Comparison of ENCODE assay signal across 8 cellular contexts in genomic region chr5:151158287-151158661, GRCh38. TPM values are rescaled to one million over a fixed set of nuclear protein-coding genes. Genes with fewer than 3 reads are reported as not detected.
A peak's percentile ranks its signal among the peaks of the same experiment; 100 is the strongest.
DNase-seq lines count a peak whose midpoint lies in the region; ATAC-seq, FAIRE-seq and TF ChIP-seq lines count a peak whose summit lies in the region.

No MANE protein-coding gene starts in this region.

- DNase-seq in A673 (ENCODE audit: low spot score): no peak
- DNase-seq in HAP-1 (ENCODE audit: low spot score in 2 of 2): no peak
- peak; percentile 41 for DNase-seq in amniotic epithelial cell (ENCODE audit: low read depth)
- no peak for DNase-seq in tibial nerve (ENCODE audit: low spot score in 2 of 2)
- no peak for DNase-seq in H54 (ENCODE audit: insufficient read length, low spot score)
- no peak for DNase-seq in mucosa of descending colon

- intact Hi-C loops in A673 (cut with micrococcal nuclease; ENCODE audit: unreplicated experiment) (loop anchor here (10.0 kb wide), 1 partner anchor 593 kb away; no protein-coding TSS in a partner anchor), mucosa of descending colon (cut with DNase I, micrococcal nuclease) (no loop called here)

- no peak for TF ChIP-seq EP300 in tibial nerve (IDR thresholded peaks at IDR 0.05)

- BruUV-seq in A673 (replicated peaks; lab: Mats Ljungman, UMichigan): no TSS peak

- H3K4me3 ChIP-seq in A673 (ENCODE audit: low read depth, low read length, poor library complexity, severe bottlenecking) (peak overlapping the region; percentile 67), HAP-1 (peak overlapping the region; percentile 73), tibial nerve (peak overlapping the region; percentile 61 to 89 (median 74)), mucosa of descending colon (no peak overlapping the region)

- peak overlapping the region; percentile 74 for H3K27ac ChIP-seq in A673 (ENCODE audit: low read depth, low read length, poor library complexity, severe bottlenecking)
- H3K27ac ChIP-seq in layer of hippocampus (ENCODE audit: low read depth, low read length): peak overlapping the region; percentile 77
- peak overlapping the region; percentile 73 to 95 (median 86) for H3K27ac ChIP-seq in tibial nerve

- H3K4me1 ChIP-seq in A673 (ENCODE audit: insufficient read depth, low read length, poor library complexity, severe bottlenecking) (peaks cover 33% of the 10 kb centered on the region), HAP-1 (peaks cover 12% of the 10 kb centered on the region), tibial nerve (peaks cover 0 to 54% (median 31%) of the 10 kb centered on the region in 4 donors), mucosa of descending colon (ENCODE audit: low read depth) (peaks cover 3% of the 10 kb centered on the region)

- CTCF ChIA-PET in A673 (lab: Charles Lee): interaction anchor here (1.0 kb wide), 1 partner anchor 32 kb away, joined by 4 read pairs; no protein-coding TSS in a partner anchor

- in situ Hi-C loops in HAP-1 (cut with MboI; ENCODE audit: low sequenced_read_pairs): loop anchor here (25.0 kb wide), 1 partner anchor 371 kb away; the partner anchor contains the start of gene SMIM3

- no peak for FAIRE-seq in H54 (lab: Jason Lieb, UNC)

- no peaks in the 10 kb centered on the region for H3K27me3 ChIP-seq in A673 (replicated peaks; ENCODE audit: insufficient read depth, low read depth, low read length, poor library complexity)
- H3K27me3 ChIP-seq in HAP-1 (ENCODE audit: low read depth): no peaks in the 10 kb centered on the region
- H3K27me3 ChIP-seq in layer of hippocampus (ENCODE audit: control insufficient read depth, insufficient read depth, low read length): no peaks in the 10 kb centered on the region
- H3K27me3 ChIP-seq in tibial nerve: no peaks in the 10 kb centered on the region

- H3K36me3 ChIP-seq in A673 (ENCODE audit: insufficient read depth, low read length, poor library complexity, severe bottlenecking): no peaks in the 10 kb centered on the region
- no peaks in the 10 kb centered on the region; the same call in 1 of the 2 replicates for H3K36me3 ChIP-seq in HAP-1 (replicated peaks)
- no peaks in the 10 kb centered on the region for H3K36me3 ChIP-seq in tibial nerve
- H3K36me3 ChIP-seq in mucosa of descending colon (ENCODE audit: low read depth): no peaks in the 10 kb centered on the region

- WGBS in tibial nerve, 2 donors: 27 to 31% methylated on average over 6 of the region's 6 CpGs

- TF ChIP-seq POLR2A in tibial nerve (IDR thresholded peaks at IDR 0.05) (no peak), H54 (IDR thresholded peaks at IDR 0.05; ENCODE audit: low read depth, low read length) (no peak)

- TF ChIP-seq CTCF in A673 (conservative IDR thresholded peaks at IDR 0.05; ENCODE audit: low read depth, low read length): no peak
- TF ChIP-seq CTCF in tibial nerve (IDR thresholded peaks at IDR 0.05): no peak
- TF ChIP-seq CTCF in mucosa of descending colon (IDR thresholded peaks at IDR 0.05): no peak

- H3K9me3 ChIP-seq in A673 (ENCODE audit: low read depth, low read length, poor library complexity, severe bottlenecking) (no peaks in the 10 kb centered on the region), HAP-1 (no peaks in the 10 kb centered on the region), tibial nerve (no peaks in the 10 kb centered on the region), mucosa of descending colon (no peaks in the 10 kb centered on the region)

- ATAC-seq in GM21619 (IDR thresholded peaks at IDR 0.05; ENCODE audit: unreplicated experiment) (no peak), mucosa of descending colon (no peak)

- POLR2A ChIA-PET in A673 (lab: Charles Lee; ENCODE audit: low non-redundant PET): no interaction called here

RNA-seq across cellular contexts. Expression of gene ANXA6, which starts 0.7 kb away (rescaled TPM):
- total RNA-seq in A673 (2021): 95.9 and 130 TPM in 2 replicates
- total RNA-seq in tibial nerve: 100 to 1,000 TPM; 168 to 282 (median 181) TPM
- total RNA-seq in mucosa of descending colon: 100 to 1,000 TPM in 1 of 3 donors, 10 to 100 TPM in 2; 21.4 to 180 (median 68.0) TPM
